Comparison of ENCODE assay signal across 19 cellular contexts in genomic region chr18:79677221-79677620, GRCh38. TPM values are rescaled to one million over a fixed set of nuclear protein-coding genes. Genes with fewer than 3 reads are reported as not detected.
DNase-seq lines count a peak whose midpoint lies in the region; FAIRE-seq and TF ChIP-seq lines count a peak whose summit lies in the region.
"Had no signal": no experiment of that assay in that cellular context is flagged by ENCODE, and none has a peak within 500 bp of the region (broad histone marks: within the 10 kb centered on the region; RNA-seq: fewer than 3 reads in every experiment).

No MANE protein-coding gene starts in this region.

- no peaks in the 10 kb centered on the region for H3K9me2 ChIP-seq in OCI-LY7 (ENCODE audit: insufficient read depth, low read length)

- intact Hi-C loops in OCI-LY7 (cut with micrococcal nuclease; ENCODE audit: unreplicated experiment), result no loop called here

- no peak overlapping the region for H3K27ac ChIP-seq in OCI-LY7 (ENCODE audit: low read depth, low read length, poor library complexity, severe bottlenecking)
- H3K27ac ChIP-seq: suprapubic skin had no signal

- H2AFZ ChIP-seq in OCI-LY7 (ENCODE audit: low read length), result no peak overlapping the region

- H3K4me3 ChIP-seq in OCI-LY7 (ENCODE audit: low read depth, low read length, poor library complexity, severe bottlenecking) (no peak overlapping the region), bronchial epithelial cell (ENCODE audit: low read depth, low read length) (no peak overlapping the region)
- H3K4me3 ChIP-seq: sigmoid colon, suprapubic skin had no signal

- H3K36me3 ChIP-seq in OCI-LY7 (ENCODE audit: insufficient read depth, low read length) (peaks cover 19% of the 10 kb centered on the region), bronchial epithelial cell (ENCODE audit: control insufficient read depth, insufficient read depth, low read length) (peaks cover 1% of the 10 kb centered on the region)
- H3K36me3 ChIP-seq: sigmoid colon, suprapubic skin had no signal

- peaks cover 26% of the 10 kb centered on the region for H3K4me1 ChIP-seq in OCI-LY7 (ENCODE audit: insufficient read depth, low read length, poor library complexity, severe bottlenecking)
- H3K4me1 ChIP-seq: Caco-2 had no signal

- FAIRE-seq in bronchial epithelial cell (lab: Jason Lieb, UNC), result no peak
- FAIRE-seq: G401.6 had no signal

- BruUV-seq in OCI-LY7 (replicated peaks; lab: Mats Ljungman, UMichigan), result no TSS peak

- no peaks in the 10 kb centered on the region for H3K27me3 Mint-ChIP-seq in activated naive CD4-positive, alpha-beta T cell treated with anti-CD3 and anti-CD28 coated beads, Interleukin-2, amount 50 U/mL, for 24 hours
- no peaks in the 10 kb centered on the region for H3K27me3 Mint-ChIP-seq in progenitor cell of endocrine pancreas
- H3K27me3 Mint-ChIP-seq: dendritic cell treated with granulocyte-macrophage colony-stimulating factor and Interleukin-4, amounts not matched to agents 40 ng/mL and 50 ng/mL, for 4 days had no signal

- peaks cover 27% of the 10 kb centered on the region; the same call in 1 of the 2 replicates for H3K79me2 ChIP-seq in OCI-LY7 (ENCODE audit: insufficient read depth, low read depth, low read length)

- CTCF ChIA-PET in OCI-LY7 (lab: Charles Lee; ENCODE audit: unreplicated experiment), result no interaction called here

- no peak overlapping the region for H3K27ac Mint-ChIP-seq in activated naive CD4-positive, alpha-beta T cell treated with anti-CD3 and anti-CD28 coated beads, Interleukin-2, amount 50 U/mL, for 24 hours
- H3K27ac Mint-ChIP-seq in progenitor cell of endocrine pancreas, result peak overlapping the region; percentile 99
- H3K27ac Mint-ChIP-seq: dendritic cell treated with granulocyte-macrophage colony-stimulating factor and Interleukin-4, amounts not matched to agents 40 ng/mL and 50 ng/mL, for 4 days had no signal

- H3K4me3 Mint-ChIP-seq in activated naive CD4-positive, alpha-beta T cell treated with anti-CD3 and anti-CD28 coated beads, Interleukin-2, amount 50 U/mL, for 24 hours, result peak overlapping the region; percentile 36
- peak overlapping the region; percentile 96 for H3K4me3 Mint-ChIP-seq in progenitor cell of endocrine pancreas (ENCODE audit: low read depth)
- H3K4me3 Mint-ChIP-seq: dendritic cell treated with granulocyte-macrophage colony-stimulating factor and Interleukin-4, amounts not matched to agents 40 ng/mL and 50 ng/mL, for 4 days had no signal

- H3K9me3 ChIP-seq in OCI-LY7 (ENCODE audit: low read length), result no peaks in the 10 kb centered on the region
- H3K9me3 ChIP-seq: Caco-2, sigmoid colon, suprapubic skin had no signal

- no peak for DNase-seq in activated naive CD4-positive, alpha-beta T cell treated with Interleukin-2 at 50 U/mL for 16 hours
- DNase-seq in OCI-LY7 (ENCODE audit: low spot score) (no peak), bronchial epithelial cell (ENCODE audit: low read depth) (peak; percentile 8), progenitor cell of endocrine pancreas (ENCODE audit: low spot score, unreplicated experiment) (no peak), NCI-H1436 treated with DMSO at 0.1 percent for 48 hours (lab: John Stamatoyannopoulos, UW) (no peak), cerebellum (ENCODE audit: low spot score) (no peak), H4 (ENCODE audit: low spot score) (no peak)
- DNase-seq: activated gamma-delta T cell treated with Interleukin-2 at 50 U/mL for 16 hours; Caco-2; H7; MV-4-11; NCI-H2081; NCI-H526 treated with DMSO at 0.1 percent for 48 hours; sigmoid colon; stimulated activated CD4-positive, alpha-beta T cell treated with anti-CD3 and anti-CD28 coated beads, Interleukin-2, amount 100 ng/mL, for 24 hours had no signal

- peaks cover 25% of the 10 kb centered on the region for H3K4me1 Mint-ChIP-seq in activated naive CD4-positive, alpha-beta T cell treated with anti-CD3 and anti-CD28 coated beads, Interleukin-2, amount 50 U/mL, for 24 hours
- H3K4me1 Mint-ChIP-seq in progenitor cell of endocrine pancreas (ENCODE audit: low read depth), result peaks cover 29% of the 10 kb centered on the region

- no peaks in the 10 kb centered on the region; the same call in 1 of the 2 replicates for H4K20me1 ChIP-seq in OCI-LY7 (ENCODE audit: insufficient read depth, low read length)

- peaks cover 8% of the 10 kb centered on the region for H3K36me3 Mint-ChIP-seq in activated naive CD4-positive, alpha-beta T cell treated with anti-CD3 and anti-CD28 coated beads, Interleukin-2, amount 50 U/mL, for 24 hours
- H3K36me3 Mint-ChIP-seq in progenitor cell of endocrine pancreas (ENCODE audit: insufficient read depth), result no peaks in the 10 kb centered on the region

- H3K4me2 ChIP-seq in OCI-LY7 (ENCODE audit: low read length), result peak overlapping the region; percentile 87; the same call in 1 of the 2 replicates

- TF ChIP-seq CTCF in OCI-LY7 (conservative IDR thresholded peaks at IDR 0.05; ENCODE audit: low read length) (no peak), bronchial epithelial cell (IDR thresholded peaks at IDR 0.05; ENCODE audit: insufficient read depth, low read length, severe bottlenecking) (no peak), progenitor cell of endocrine pancreas (IDR thresholded peaks at IDR 0.05; ENCODE audit: unreplicated experiment) (no peak)

- H3K27me3 ChIP-seq in bronchial epithelial cell (ENCODE audit: control insufficient read depth, insufficient read depth, low read length), result no peaks in the 10 kb centered on the region
- H3K27me3 ChIP-seq: sigmoid colon, suprapubic skin had no signal

- H3K9me3 Mint-ChIP-seq in activated naive CD4-positive, alpha-beta T cell treated with anti-CD3 and anti-CD28 coated beads, Interleukin-2, amount 50 U/mL, for 24 hours, result no peaks in the 10 kb centered on the region
- no peaks in the 10 kb centered on the region for H3K9me3 Mint-ChIP-seq in progenitor cell of endocrine pancreas (ENCODE audit: low read depth)
- H3K9me3 Mint-ChIP-seq: dendritic cell treated with granulocyte-macrophage colony-stimulating factor and Interleukin-4, amounts not matched to agents 40 ng/mL and 50 ng/mL, for 4 days had no signal

- POLR2A ChIA-PET in OCI-LY7 (lab: Charles Lee), result interaction anchor here (0.6 kb wide), 1 partner anchor 491 kb away, joined by 3 read pairs; no protein-coding TSS in a partner anchor

RNA-seq across cellular contexts. Expression of gene CTDP1, which starts 2.4 kb away (rescaled TPM):
- 9.6 and 11.9 TPM in 2 replicates for total RNA-seq in OCI-LY7 (2014; rRNA removed; shearing (Covaris generic))
- total RNA-seq in OCI-LY7 (2022) (11.3 and 15.4 TPM in 2 replicates), bronchial epithelial cell (27.1 and 32.1 TPM in 2 replicates), progenitor cell of endocrine pancreas (23.9 and 24.9 TPM in 2 replicates), cerebellum (10.4 TPM)
- total RNA-seq in H4 (2014; rRNA removed; shearing (Covaris generic)), result 10.3 and 14.7 TPM in 2 replicates
